In genomic region chr2:19677825-19678518, GRCh38 we compare ENCODE assay signal across 16 cellular contexts.
"Had no signal": no experiment of that assay in that cellular context is flagged by ENCODE, and none has a peak within 500 bp of the region (broad histone marks: within the 10 kb centered on the region; RNA-seq: fewer than 3 reads in every experiment).

No MANE protein-coding gene starts in this region.

- DNase-seq: activated CD4-positive, alpha-beta T cell treated with anti-CD3 and anti-CD28 coated beads, Interleukin-2, amount 10 ng/mL, durations not matched to agents 24 days and 14 days; activated CD8-positive, alpha-beta memory T cell treated with anti-CD3 and anti-CD28 coated beads, Interleukin-2, amount 50 U/mL, for 48 hours; activated gamma-delta T cell; activated T-cell treated with anti-CD3 and anti-CD28 coated beads, Interleukin-2, amount 50 U/mL, for 72 hours; brain microvascular endothelial cell; cerebellar nuclear complex; head of caudate nucleus; mammary epithelial cell; nephron progenitor cell; SJCRH30; T-helper 2 cell; trophoblast cell had no signal

- H3K36me3 ChIP-seq: brain microvascular endothelial cell, SJCRH30 had no signal

- H3K27me3 Mint-ChIP-seq: activated CD4-positive, alpha-beta T cell treated with anti-CD3 and anti-CD28 coated beads, Interleukin-2, amount 10 ng/mL, durations not matched to agents 24 days and 14 days had no signal

- H3K4me3 Mint-ChIP-seq: activated CD4-positive, alpha-beta T cell treated with anti-CD3 and anti-CD28 coated beads, Interleukin-2, amount 10 ng/mL, durations not matched to agents 24 days and 14 days; activated naive CD8-positive, alpha-beta T cell; activated T-cell treated with anti-CD3 and anti-CD28 coated beads, Interleukin-2, amount 50 U/mL, for 72 hours; nephron progenitor cell; stimulated activated memory B cell treated with anti-CD40 and anti-IgM and Interleukin-4, amounts not matched to agents 10 μg/mL and 1 μg/mL and 100 μg/mL, for 72 hours; WTC11 had no signal

- H3K4me1 Mint-ChIP-seq: activated CD4-positive, alpha-beta T cell treated with anti-CD3 and anti-CD28 coated beads, Interleukin-2, amount 10 ng/mL, durations not matched to agents 24 days and 14 days; stimulated activated memory B cell treated with anti-CD40 and anti-IgM and Interleukin-4, amounts not matched to agents 10 μg/mL and 1 μg/mL and 100 μg/mL, for 72 hours; WTC11 had no signal

- H3K27ac ChIP-seq: brain microvascular endothelial cell, epithelial cell of prostate, SJCRH30 had no signal

- H3K36me3 Mint-ChIP-seq: activated naive CD8-positive, alpha-beta T cell; stimulated activated memory B cell treated with anti-CD40 and anti-IgM and Interleukin-4, amounts not matched to agents 10 μg/mL and 1 μg/mL and 100 μg/mL, for 72 hours; WTC11 had no signal

- H3K4me3 ChIP-seq: SJCRH30 had no signal

- H3K9me3 Mint-ChIP-seq: activated CD4-positive, alpha-beta T cell treated with anti-CD3 and anti-CD28 coated beads, Interleukin-2, amount 10 ng/mL, durations not matched to agents 24 days and 14 days; activated T-cell treated with anti-CD3 and anti-CD28 coated beads, Interleukin-2, amount 50 U/mL, for 72 hours; nephron progenitor cell; stimulated activated memory B cell treated with anti-CD40 and anti-IgM and Interleukin-4, amounts not matched to agents 10 μg/mL and 1 μg/mL and 100 μg/mL, for 72 hours; WTC11 had no signal

- H3K9me3 ChIP-seq: SJCRH30 had no signal

- ATAC-seq: activated T-cell treated with anti-CD3 and anti-CD28 coated beads, Interleukin-2, amount 50 U/mL, for 72 hours; WTC11 had no signal

- H3K27ac Mint-ChIP-seq: activated CD4-positive, alpha-beta T cell treated with anti-CD3 and anti-CD28 coated beads, Interleukin-2, amount 10 ng/mL, durations not matched to agents 24 days and 14 days; activated naive CD8-positive, alpha-beta T cell; activated T-cell treated with anti-CD3 and anti-CD28 coated beads, Interleukin-2, amount 50 U/mL, for 72 hours; nephron progenitor cell; stimulated activated memory B cell treated with anti-CD40 and anti-IgM and Interleukin-4, amounts not matched to agents 10 μg/mL and 1 μg/mL and 100 μg/mL, for 72 hours; WTC11 had no signal

- H3K27me3 ChIP-seq: brain microvascular endothelial cell, SJCRH30 had no signal
